Comparison of ENCODE assay signal across 25 cellular contexts in genomic region chr20:8162610-8163009, GRCh38.
"Had no signal": no experiment of that assay in that cellular context is flagged by ENCODE, and none has a peak within 500 bp of the region (broad histone marks: within the 10 kb centered on the region; RNA-seq: fewer than 3 reads in every experiment).

No MANE protein-coding gene starts in this region.

- DNase-seq: activated CD4-positive, alpha-beta T cell treated with anti-CD3 and anti-CD28 coated beads for 4 hours; activated CD8-positive, alpha-beta memory T cell treated with anti-CD3 and anti-CD28 coated beads, Interleukin-2, amount 50 U/mL, for 4 hours; activated CD8-positive, alpha-beta T cell treated with anti-CD3 and anti-CD28 coated beads for 36 hours; activated naive CD4-positive, alpha-beta T cell treated with anti-CD3 and anti-CD28 coated beads, Interleukin-2, amount 50 U/mL, for 16 hours; activated naive CD8-positive, alpha-beta T cell treated with anti-CD3 and anti-CD28 coated beads, Interleukin-2, amount 10 ng/mL, durations not matched to agents 7 days and 5 days; activated T-cell treated with anti-CD3 and anti-CD28 coated beads, Interleukin-2, amount 50 U/mL, for 72 hours; adrenal gland; anterior cingulate cortex; central memory CD4-positive, alpha-beta T cell; IMR-90; Kasumi-1; KBM-7; NCI-H1092; NCI-H1417; NCI-H1930; NCI-H345; NCI-H510A; NCI-H526 treated with DMSO at 0.1 percent for 48 hours; NCI-H82; Peyer's patch; SHP77 treated with DMSO at 0.1 percent for 48 hours; T-cell had no signal

- H3K27me3 ChIP-seq: adrenal gland, breast epithelium, Peyer's patch had no signal

- H3K36me3 Mint-ChIP-seq: T-cell had no signal

- H3K9me3 ChIP-seq: adrenal gland, breast epithelium, Peyer's patch had no signal

- ATAC-seq: activated CD4-positive, CD25-positive, alpha-beta regulatory T cell treated with anti-CD3 and anti-CD28 coated beads, Interleukin-2, amount 50 U/mL, for 24 hours; activated CD8-positive, alpha-beta T cell treated with anti-CD3 and anti-CD28 coated beads for 36 hours; activated T-cell treated with anti-CD3 and anti-CD28 coated beads, Interleukin-2, amount 50 U/mL, for 72 hours; T-cell had no signal

- H3K27me3 Mint-ChIP-seq: activated CD8-positive, alpha-beta T cell treated with anti-CD3 and anti-CD28 coated beads for 36 hours had no signal

- H3K36me3 ChIP-seq: adrenal gland, breast epithelium, Peyer's patch had no signal

- H3K4me3 ChIP-seq: adrenal gland, breast epithelium, Peyer's patch had no signal

- H3K27ac ChIP-seq: adrenal gland, Peyer's patch, RWPE1 had no signal

- H3K27ac Mint-ChIP-seq: activated CD8-positive, alpha-beta T cell treated with anti-CD3 and anti-CD28 coated beads for 36 hours; activated naive CD8-positive, alpha-beta T cell treated with anti-CD3 and anti-CD28 coated beads, Interleukin-2, amount 10 ng/mL, durations not matched to agents 7 days and 5 days; activated T-cell treated with anti-CD3 and anti-CD28 coated beads, Interleukin-2, amount 50 U/mL, for 72 hours; T-cell had no signal

- H3K4me1 ChIP-seq: breast epithelium, Peyer's patch had no signal

- H3K4me3 Mint-ChIP-seq: activated CD8-positive, alpha-beta T cell treated with anti-CD3 and anti-CD28 coated beads for 36 hours; activated naive CD8-positive, alpha-beta T cell treated with anti-CD3 and anti-CD28 coated beads, Interleukin-2, amount 10 ng/mL, durations not matched to agents 7 days and 5 days; activated T-cell treated with anti-CD3 and anti-CD28 coated beads, Interleukin-2, amount 50 U/mL, for 72 hours; T-cell had no signal
